9 cellular contexts compared by ENCODE assay signal in the genomic region with DNA sequence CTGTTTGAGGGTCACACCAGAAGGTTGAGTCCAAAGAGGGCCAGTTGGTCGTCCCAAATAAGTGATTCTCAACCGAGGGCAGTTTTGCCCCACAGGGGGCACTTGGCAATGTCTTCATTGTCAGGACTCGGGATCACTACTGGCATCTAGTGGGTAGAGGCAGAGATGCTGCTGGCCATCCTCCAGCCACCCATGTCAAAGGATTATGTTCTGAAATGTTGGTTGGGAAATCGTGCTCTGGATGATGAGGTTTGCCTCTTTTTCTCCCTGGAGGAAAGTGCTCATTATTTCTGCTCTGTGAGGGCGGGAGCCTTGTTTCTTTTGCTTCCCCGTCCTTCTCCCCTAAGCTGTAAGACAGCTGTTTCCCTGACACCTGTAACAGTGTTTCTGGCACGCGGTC. TPM values are rescaled to one million over a fixed set of nuclear protein-coding genes. Genes with fewer than 3 reads are reported as not detected.
A peak's percentile ranks its signal among the peaks of the same experiment; 100 is the strongest.
DNase-seq lines count a peak whose midpoint lies in the region; ATAC-seq and TF ChIP-seq lines count a peak whose summit lies in the region.
"Had no signal": no experiment of that assay in that cellular context is flagged by ENCODE, and none has a peak within 500 bp of the region (broad histone marks: within the 10 kb centered on the region; RNA-seq: fewer than 3 reads in every experiment).

No MANE protein-coding gene starts in this region.

- ATAC-seq in omental fat pad (ENCODE audit: low FRiP score) (peak; percentile 36), GM21515 (IDR thresholded peaks at IDR 0.05; ENCODE audit: unreplicated experiment) (no peak)

- peak; percentile 25 for DNase-seq in activated naive CD4-positive, alpha-beta T cell treated with Interleukin-2 at 50 U/mL for 16 hours
- no peak for DNase-seq in activated naive CD4-positive, alpha-beta T cell (lab: John Stamatoyannopoulos, UW)
- DNase-seq in MV-4-11 (lab: John Stamatoyannopoulos, UW) (peak; percentile 80), fibroblast of the aortic adventitia (ENCODE audit: low read depth) (peak; percentile 88), omental fat pad (ENCODE audit: low spot score) (peak; percentile 47), NCI-H1417 treated with DMSO at 0.1 percent for 48 hours (lab: John Stamatoyannopoulos, UW) (no peak)

- TF ChIP-seq CTCF in VCaP (conservative IDR thresholded peaks at IDR 0.05) (peak; percentile 81), fibroblast of the aortic adventitia (IDR thresholded peaks at IDR 0.05; ENCODE audit: insufficient read depth, low read length) (peak; percentile 74), omental fat pad (IDR thresholded peaks at IDR 0.05) (no peak)

- H3K27ac ChIP-seq in VCaP, result no peak overlapping the region
- H3K27ac ChIP-seq: epithelial cell of prostate had no signal

- H3K4me3 ChIP-seq in fibroblast of the aortic adventitia (ENCODE audit: low read depth, low read length), result no peak overlapping the region

RNA-seq across cellular contexts. Expression of a gene that starts 3.6 kb away (rescaled TPM):
- total RNA-seq in fibroblast of the aortic adventitia (ENCODE audit: low replicate concordance), result 2.8 and 7.5 TPM in 2 replicates
- 10 to 100 TPM in 1 of 4 donors, 1 to 10 TPM in 3; 3.8 to 12.6 (median 8.1) TPM for total RNA-seq in omental fat pad

RNA-seq across cellular contexts. Expression of a gene that starts 18.1 kb away (rescaled TPM):
- total RNA-seq in fibroblast of the aortic adventitia (ENCODE audit: low replicate concordance) (21.2 and 40.6 TPM in 2 replicates), omental fat pad (10 to 100 TPM; 11.6 to 21.9 (median 12.6) TPM)

RNA-seq across cellular contexts. Expression of a gene that starts 39.6 kb away (rescaled TPM):
- total RNA-seq in fibroblast of the aortic adventitia (ENCODE audit: low replicate concordance) (41.9 and 70.3 TPM in 2 replicates), omental fat pad (10 to 100 TPM; 20.0 to 39.8 (median 34.7) TPM)

RNA-seq across cellular contexts. Expression of a gene that starts 39.6 kb away (rescaled TPM):
- total RNA-seq in fibroblast of the aortic adventitia (ENCODE audit: low replicate concordance) (8.8 and 16.1 TPM in 2 replicates), omental fat pad (10 to 100 TPM; 12.7 to 46.0 (median 17.9) TPM)

Comparison
In these comparisons a context has a peak if more than half of its experiments do, and no peak if none do; other contexts are left out.
1. DNase-seq: peak in activated naive CD4-positive, alpha-beta T cell treated with Interleukin-2 at 50 U/mL for 16 hours (single experiment), MV-4-11 (single experiment), fibroblast of the aortic adventitia (single experiment) and omental fat pad (single experiment); none in activated naive CD4-positive, alpha-beta T cell (0 of 4) and NCI-H1417 treated with DMSO at 0.1 percent for 48 hours (single experiment).
2. CTCF ChIP-seq: peak in VCaP (single experiment) and fibroblast of the aortic adventitia (single experiment); none in omental fat pad (0 of 3).